In genomic region chr4:129218897-129219296, GRCh38 we compare ENCODE assay signal across 1 cellular context.
TF ChIP-seq lines count a peak whose summit lies in the region.

No MANE protein-coding gene starts in this region.

TF ChIP-seq in endothelial cell of umbilical vein, 7 proteins besides CTCF, POLR2A, EP300 and RAD21 (continued from another document):
- no peak for TF ChIP-seq MAX (IDR thresholded peaks at IDR 0.05; ENCODE audit: insufficient read depth, insufficient read length)
- TF ChIP-seq MYC (IDR thresholded peaks at IDR 0.05; ENCODE audit: low read depth, low read length), result no peak
- no peak for TF ChIP-seq FOS (IDR thresholded peaks at IDR 0.05; ENCODE audit: borderline replicate concordance, insufficient read depth, low read length)
- TF ChIP-seq JUN (IDR thresholded peaks at IDR 0.05; ENCODE audit: borderline replicate concordance, insufficient read depth, insufficient read length, low read depth), result no peak
- TF ChIP-seq POLR2AphosphoS5 (IDR thresholded peaks at IDR 0.05; ENCODE audit: insufficient read depth, low read depth, low read length), result no peak
